ENCODE assay signal across 7 cellular contexts in genomic region chr20:53642196-53643030, GRCh38. TPM values are rescaled to one million over a fixed set of nuclear protein-coding genes. Genes with fewer than 3 reads are reported as not detected.
DNase-seq lines count a peak whose midpoint lies in the region; ATAC-seq and TF ChIP-seq lines count a peak whose summit lies in the region.

No MANE protein-coding gene starts in this region.

- H3K27me3 Mint-ChIP-seq in progenitor cell of endocrine pancreas, result no peaks in the 10 kb centered on the region

- no peak overlapping the region for H3K4me3 Mint-ChIP-seq in progenitor cell of endocrine pancreas (ENCODE audit: low read depth)

- no peaks in the 10 kb centered on the region for H3K36me3 Mint-ChIP-seq in progenitor cell of endocrine pancreas (ENCODE audit: insufficient read depth)

- no peaks in the 10 kb centered on the region for H3K9me3 Mint-ChIP-seq in progenitor cell of endocrine pancreas (ENCODE audit: low read depth)

- peaks cover 10% of the 10 kb centered on the region for H3K4me1 Mint-ChIP-seq in progenitor cell of endocrine pancreas (ENCODE audit: low read depth)

- peak; percentile 58 for DNase-seq in NCI-H82 (lab: John Stamatoyannopoulos, UW)
- DNase-seq in activated CD8-positive, alpha-beta memory T cell treated with anti-CD3 and anti-CD28 coated beads, Interleukin-2, amount 50 U/mL, for 1 hour (ENCODE audit: extremely low read depth), result peak; percentile 31
- peak; percentile 53 for DNase-seq in fibroblast of peridontal ligament (ENCODE audit: extremely low read depth)
- DNase-seq in progenitor cell of endocrine pancreas (ENCODE audit: low spot score, unreplicated experiment), result no peak
- no peak for DNase-seq in HT-29 (ENCODE audit: low spot score)

- peak overlapping the region; percentile 89 for H3K27ac Mint-ChIP-seq in progenitor cell of endocrine pancreas

- ATAC-seq in GM18519 (IDR thresholded peaks at IDR 0.05; ENCODE audit: low FRiP score, unreplicated experiment) (peak; percentile 32), HG02759 (IDR thresholded peaks at IDR 0.05; ENCODE audit: unreplicated experiment) (peak; percentile 64)

- peak; percentile 11 for TF ChIP-seq CTCF in progenitor cell of endocrine pancreas (IDR thresholded peaks at IDR 0.05; ENCODE audit: unreplicated experiment)

RNA-seq across cellular contexts. Expression of gene ZNF217, which starts 48.8 kb away (rescaled TPM):
- total RNA-seq in progenitor cell of endocrine pancreas, result 68.4 and 76.3 TPM in 2 replicates
- 16.9 and 19.2 TPM in 2 replicates for total RNA-seq in HT-29 (2014; rRNA removed; shearing (Covaris generic))

Comparison
In these comparisons a context has a peak if more than half of its experiments do, and no peak if none do; other contexts are left out.
1. DNase-seq: peak in NCI-H82 (single experiment), activated CD8-positive, alpha-beta memory T cell treated with anti-CD3 and anti-CD28 coated beads, Interleukin-2, amount 50 U/mL, for 1 hour (single experiment) and fibroblast of peridontal ligament (single experiment); none in progenitor cell of endocrine pancreas (single experiment) and HT-29 (single experiment).